Comparison of ENCODE assay signal across 10 cellular contexts in the genomic region with DNA sequence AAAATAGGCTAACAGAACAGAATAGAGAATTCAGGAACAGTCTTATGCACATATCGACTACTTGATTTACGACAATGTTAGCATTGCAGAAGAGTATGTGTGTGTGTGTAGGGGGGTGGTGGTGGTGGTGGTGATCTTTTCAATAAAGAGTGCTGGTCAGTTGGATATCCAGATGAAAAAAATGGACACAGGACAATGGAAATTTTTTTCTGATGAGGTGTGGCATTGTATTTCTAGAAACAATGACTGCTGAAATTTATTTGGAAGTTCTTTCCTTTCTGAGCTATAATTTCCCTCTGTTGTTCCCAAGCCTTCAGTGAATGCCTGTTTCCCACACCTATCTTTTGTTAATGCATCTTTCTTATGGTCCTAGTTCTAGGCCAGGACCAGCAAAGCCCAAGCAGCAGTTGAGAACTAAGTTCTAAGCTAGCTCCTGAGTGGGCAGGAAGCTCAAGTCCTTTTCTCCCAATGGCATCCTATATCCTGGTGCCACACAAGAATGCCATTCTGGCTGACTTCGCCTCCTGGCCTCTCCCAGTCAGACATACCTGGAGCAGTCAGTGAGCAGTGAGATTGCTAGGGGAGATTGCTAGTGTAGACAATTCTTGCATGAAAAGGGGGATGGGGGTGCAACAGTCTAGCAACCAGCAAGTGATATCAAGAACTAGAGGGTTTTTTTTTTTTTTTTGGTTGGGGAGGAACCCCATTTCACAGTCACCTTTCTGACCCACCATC. TPM values are rescaled to one million over a fixed set of nuclear protein-coding genes. Genes with fewer than 3 reads are reported as not detected.
DNase-seq lines count a peak whose midpoint lies in the region; ATAC-seq and TF ChIP-seq lines count a peak whose summit lies in the region.
"Had no signal": no experiment of that assay in that cellular context is flagged by ENCODE, and none has a peak within 500 bp of the region (broad histone marks: within the 10 kb centered on the region; RNA-seq: fewer than 3 reads in every experiment).

No MANE protein-coding gene starts in this region.

- H3K4me3 ChIP-seq in Caco-2 (ENCODE audit: low read depth, low read length) (no peak overlapping the region), HUES64 (ENCODE audit: low read length) (peak overlapping the region; percentile 61; the same call in 1 of the 2 replicates), smooth muscle cell (no peak overlapping the region)

- H3F3A ChIP-seq in smooth muscle cell (ENCODE audit: low read depth), result no peaks in the 10 kb centered on the region

- no peaks in the 10 kb centered on the region for H4K20me1 ChIP-seq in smooth muscle cell (ENCODE audit: low read depth)

- no peak overlapping the region for H2AFZ ChIP-seq in smooth muscle cell (ENCODE audit: low read depth)

- H3K9ac ChIP-seq in HUES64 (ENCODE audit: low read depth, low read length), result no peak overlapping the region
- no peak overlapping the region for H3K9ac ChIP-seq in smooth muscle cell (ENCODE audit: low read depth)

- CTCF ChIA-PET in Caco-2 (lab: Charles Lee), result no interaction called here

- peak overlapping the region; percentile 59 for H3K4me3 Mint-ChIP-seq in Caco-2 (ENCODE audit: unreplicated experiment)
- H3K4me3 Mint-ChIP-seq in activated naive CD8-positive, alpha-beta T cell treated with anti-CD3 and anti-CD28 coated beads, Interleukin-2, amount 10 ng/mL, durations not matched to agents 7 days and 5 days, result peak overlapping the region; percentile 41
- peak overlapping the region; percentile 81 for H3K4me3 Mint-ChIP-seq in natural killer cell

- H3K36me3 Mint-ChIP-seq in Caco-2 (ENCODE audit: insufficient read depth, unreplicated experiment), result no peaks in the 10 kb centered on the region
- peaks cover 6% of the 10 kb centered on the region for H3K36me3 Mint-ChIP-seq in activated naive CD8-positive, alpha-beta T cell treated with anti-CD3 and anti-CD28 coated beads, Interleukin-2, amount 10 ng/mL, durations not matched to agents 7 days and 5 days
- H3K36me3 Mint-ChIP-seq in natural killer cell, result no peaks in the 10 kb centered on the region

- no peak overlapping the region for H3K27ac Mint-ChIP-seq in Caco-2 (ENCODE audit: unreplicated experiment)
- H3K27ac Mint-ChIP-seq in activated naive CD8-positive, alpha-beta T cell treated with anti-CD3 and anti-CD28 coated beads, Interleukin-2, amount 10 ng/mL, durations not matched to agents 7 days and 5 days, result no peak overlapping the region
- H3K27ac Mint-ChIP-seq in natural killer cell, result peak overlapping the region in 1 of 2 donors; percentile 29

- H3K27me3 Mint-ChIP-seq in Caco-2 (ENCODE audit: insufficient read depth, unreplicated experiment), result peaks cover 24% of the 10 kb centered on the region
- H3K27me3 Mint-ChIP-seq in activated naive CD8-positive, alpha-beta T cell treated with anti-CD3 and anti-CD28 coated beads, Interleukin-2, amount 10 ng/mL, durations not matched to agents 7 days and 5 days, result peaks cover 60% of the 10 kb centered on the region
- H3K27me3 Mint-ChIP-seq in natural killer cell (ENCODE audit: low read depth in 2 of 2), result peaks cover 56 to 72% of the 10 kb centered on the region in 2 donors

- 96% methylated on average over 3 of the region's 3 CpGs for WGBS in HUES64
- WGBS in smooth muscle cell (ENCODE audit: low lambda C conversion rate), result 90% methylated on average over 3 of the region's 3 CpGs

- H3K36me3 ChIP-seq in Caco-2 (ENCODE audit: control insufficient read depth, insufficient read depth, low read length) (no peaks in the 10 kb centered on the region), HUES64 (ENCODE audit: insufficient read depth, low read length) (no peaks in the 10 kb centered on the region), smooth muscle cell (ENCODE audit: low read depth) (no peaks in the 10 kb centered on the region)

- POLR2A ChIA-PET in Caco-2 (lab: Charles Lee), result no interaction called here
- POLR2A ChIA-PET in activated naive CD8-positive, alpha-beta T cell treated with anti-CD3 and anti-CD28 coated beads, Interleukin-2, amount 10 ng/mL, durations not matched to agents 7 days and 5 days (lab: Charles Lee), result no interaction called here

- peaks cover 29% of the 10 kb centered on the region for H3K9me3 ChIP-seq in Caco-2
- peaks cover 5% of the 10 kb centered on the region for H3K9me3 ChIP-seq in HUES64 (ENCODE audit: insufficient read depth, low read depth, low read length)
- H3K9me3 ChIP-seq in smooth muscle cell (replicated peaks; ENCODE audit: low read depth), result no peaks in the 10 kb centered on the region

- H3K27me3 ChIP-seq in Caco-2 (replicated peaks; ENCODE audit: control insufficient read depth, insufficient read depth, low read length) (peaks cover 8% of the 10 kb centered on the region), HUES64 (ENCODE audit: insufficient read depth, low read length) (peaks cover 46% of the 10 kb centered on the region), smooth muscle cell (ENCODE audit: low read depth) (peaks cover 51% of the 10 kb centered on the region)

- DNase-seq in Caco-2 (peak in 1 of 2 experiments; percentile 30), natural killer cell (no peak), COLO668 (lab: John Stamatoyannopoulos, UW; ENCODE audit: unreplicated experiment) (no peak), smooth muscle cell (lab: John Stamatoyannopoulos, UW; ENCODE audit: unreplicated experiment) (no peak), SIG-M5 (lab: John Stamatoyannopoulos, UW) (no peak)
- DNase-seq in activated naive CD8-positive, alpha-beta T cell treated with anti-CD3 and anti-CD28 coated beads, Interleukin-2, amount 10 ng/mL, durations not matched to agents 7 days and 5 days, result no peak
- DNase-seq: kidney glomerular epithelial cell, NCI-H1417 treated with DMSO at 0.1 percent for 48 hours, NCI-H510A treated with DMSO at 0.1 percent for 48 hours had no signal

- no peaks in the 10 kb centered on the region for H3K79me2 ChIP-seq in smooth muscle cell (ENCODE audit: low read depth)

- H3K4me1 Mint-ChIP-seq in Caco-2 (ENCODE audit: low read depth, unreplicated experiment) (no peaks in the 10 kb centered on the region), natural killer cell (peaks cover 14 to 22% of the 10 kb centered on the region in 2 donors)
- H3K4me1 Mint-ChIP-seq in activated naive CD8-positive, alpha-beta T cell treated with anti-CD3 and anti-CD28 coated beads, Interleukin-2, amount 10 ng/mL, durations not matched to agents 7 days and 5 days, result peaks cover 15% of the 10 kb centered on the region

- H3K4me2 ChIP-seq in smooth muscle cell, result no peak overlapping the region

- TF ChIP-seq CTCF in Caco-2 (IDR thresholded peaks at IDR 0.05; ENCODE audit: insufficient read depth in 1 of 2, low read depth in 1 of 2, low read length in 1 of 2, severe bottlenecking in 1 of 2, unreplicated experiment in 1 of 2) (no peak), natural killer cell (IDR thresholded peaks at IDR 0.05) (no peak), smooth muscle cell (IDR thresholded peaks at IDR 0.05; ENCODE audit: borderline replicate concordance, insufficient read depth, poor library complexity, severe bottlenecking) (no peak)

- H3K9me3 Mint-ChIP-seq in Caco-2 (ENCODE audit: unreplicated experiment) (peaks cover 35% of the 10 kb centered on the region), natural killer cell (no peaks in the 10 kb centered on the region)
- peaks cover 21% of the 10 kb centered on the region for H3K9me3 Mint-ChIP-seq in activated naive CD8-positive, alpha-beta T cell treated with anti-CD3 and anti-CD28 coated beads, Interleukin-2, amount 10 ng/mL, durations not matched to agents 7 days and 5 days

- no peak for ATAC-seq in activated naive CD8-positive, alpha-beta T cell treated with anti-CD3 and anti-CD28 coated beads, Interleukin-2, amount 10 ng/mL, durations not matched to agents 7 days and 5 days (ENCODE audit: low read depth)
- ATAC-seq in natural killer cell, result no peak

- intact Hi-C loops in Caco-2 (cut with micrococcal nuclease; ENCODE audit: unreplicated experiment) (no loop called here), natural killer cell (cut with micrococcal nuclease) (loop anchor here (2.0 to 10.0 kb wide), 2 partner anchors 45 to 59 kb away; no protein-coding TSS in a partner anchor)

- H3K27ac ChIP-seq in HUES64 (ENCODE audit: low read depth, low read length) (no peak overlapping the region), smooth muscle cell (ENCODE audit: low read depth) (no peak overlapping the region)

- H3K4me1 ChIP-seq in Caco-2 (peaks cover 5% of the 10 kb centered on the region; the same call in 1 of the 2 replicates), HUES64 (ENCODE audit: insufficient read depth, low read length) (peaks cover 4% of the 10 kb centered on the region; the same call in 1 of the 2 replicates), smooth muscle cell (ENCODE audit: low read depth) (peaks cover 12% of the 10 kb centered on the region)

- BruUV-seq in Caco-2 (replicated peaks; lab: Mats Ljungman, UMichigan), result no TSS peak

RNA-seq across cellular contexts. Expression of gene TOX2, which starts 1.2 kb away (rescaled TPM):
- total RNA-seq in Caco-2 (2022), result not detected in 2 replicates
- 1.3 TPM for polyA plus RNA-seq in HUES64 (2013, experiment 1 of 2)
- polyA plus RNA-seq in HUES64 (2013, experiment 2 of 2), result 3.0 TPM
- under 1 TPM; 0.26 to 0.44 TPM for total RNA-seq in activated naive CD8-positive, alpha-beta T cell treated with anti-CD3 and anti-CD28 coated beads, Interleukin-2, amount 10 ng/mL, durations not matched to agents 7 days and 5 days
- 1 to 10 TPM in 2 of 3 donors, under 1 TPM in 1; 0.93 to 1.8 (median 1.2) TPM for total RNA-seq in natural killer cell
- 0.49 and 1.1 TPM in 2 replicates for total RNA-seq in smooth muscle cell
- polyA plus RNA-seq in smooth muscle cell, result 3.8 and 4.3 TPM in 2 replicates
